ENCODE assay signal across 1 cellular context in the genomic region with DNA sequence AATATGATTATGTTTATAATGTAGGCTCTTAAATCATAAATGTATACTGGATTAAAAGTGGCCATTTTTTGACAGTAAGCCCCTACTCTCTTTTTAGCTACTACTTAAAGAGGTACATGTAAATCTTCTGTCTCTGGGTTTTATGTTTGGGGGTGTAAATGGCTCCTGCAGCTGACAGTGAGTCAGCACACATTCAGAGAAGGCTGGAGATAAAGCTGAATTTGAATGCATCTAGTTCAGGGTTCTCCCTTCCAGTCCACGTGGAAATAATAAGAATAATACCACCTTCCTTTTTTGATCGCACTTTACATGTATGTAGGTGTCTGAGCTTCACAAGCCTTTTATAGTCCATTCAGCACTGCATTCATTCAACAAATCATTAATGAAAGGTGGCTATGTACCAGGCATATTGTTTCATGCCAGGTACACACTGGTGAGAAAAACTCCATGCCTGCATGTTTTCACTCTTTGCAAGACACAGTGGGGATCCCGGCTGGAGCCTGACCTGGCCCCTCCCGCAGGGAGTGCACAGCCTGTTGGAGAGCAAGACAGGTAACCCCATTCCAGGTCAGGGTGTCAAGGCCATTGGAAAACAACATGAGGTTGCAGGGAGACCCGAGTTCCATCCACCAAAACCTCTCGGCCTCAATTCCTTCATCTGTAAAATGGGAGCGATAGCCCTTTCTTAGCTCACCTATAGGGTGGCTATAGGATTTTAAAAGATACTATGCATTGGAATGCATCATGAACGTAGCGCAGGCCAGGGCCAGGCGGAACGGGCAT.
TF ChIP-seq lines count a peak whose summit lies in the region.

No MANE protein-coding gene starts in this region.

TF ChIP-seq in H1, 55 proteins besides CTCF, POLR2A, EP300 and RAD21 (continued from another document):
- TF ChIP-seq ZNF274 (IDR thresholded peaks at IDR 0.05; ENCODE audit: borderline replicate concordance, extremely low read depth, low read length) (no peak), NANOG (IDR thresholded peaks at IDR 0.05; ENCODE audit: insufficient read depth, low read depth, low read length, poor library complexity, severe bottlenecking) (no peak), TBP (IDR thresholded peaks at IDR 0.05; ENCODE audit: low read depth, low read length) (no peak), MAFK (IDR thresholded peaks at IDR 0.05; ENCODE audit: low read depth, low read length) (peak; percentile 64; the same call in 1 of the 2 replicates), PHF8 (conservative IDR thresholded peaks at IDR 0.05; ENCODE audit: low read depth, low read length) (no peak), SAP30 (IDR thresholded peaks at IDR 0.05; ENCODE audit: insufficient read depth, insufficient replicate concordance, low read length) (no peak), KDM1A (IDR thresholded peaks at IDR 0.05; ENCODE audit: borderline replicate concordance, low read length) (peak; percentile 94; the same call in 1 of the 2 replicates), CHD7 (IDR thresholded peaks at IDR 0.05; ENCODE audit: insufficient replicate concordance, low read length) (no peak)
TF ChIP-seq in H1: peak in this region for 3.
